11 cellular contexts compared by ENCODE assay signal in the genomic region with DNA sequence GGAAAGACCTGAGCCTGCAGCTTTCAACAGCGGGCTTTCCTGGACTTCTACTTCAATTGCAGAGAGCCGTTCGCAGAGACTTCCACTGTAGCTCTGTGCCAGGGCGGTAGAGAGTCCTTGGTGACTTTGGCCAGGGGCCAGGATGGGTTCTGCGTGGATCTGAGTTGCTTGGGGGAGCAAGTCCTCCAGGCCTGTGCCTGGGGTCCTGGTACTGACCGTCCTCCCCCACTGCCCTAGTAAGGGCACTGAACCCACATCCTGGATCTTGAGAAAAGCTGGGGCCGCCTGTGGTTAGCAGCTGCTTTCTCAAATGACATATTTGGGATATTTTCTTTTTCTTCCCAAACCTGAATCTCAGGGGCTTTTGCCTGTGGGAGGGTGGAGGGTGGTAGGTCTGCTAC. TPM values are rescaled to one million over a fixed set of nuclear protein-coding genes. Genes with fewer than 3 reads are reported as not detected.
DNase-seq lines count a peak whose midpoint lies in the region; ATAC-seq and TF ChIP-seq lines count a peak whose summit lies in the region.
"Had no signal": no experiment of that assay in that cellular context is flagged by ENCODE, and none has a peak within 500 bp of the region (broad histone marks: within the 10 kb centered on the region; RNA-seq: fewer than 3 reads in every experiment).

No MANE protein-coding gene starts in this region.

- no peak for TF ChIP-seq CTCF in lung (IDR thresholded peaks at IDR 0.05; ENCODE audit: control extremely low read depth, extremely low read depth)

- H3K27ac Mint-ChIP-seq in activated CD8-positive, alpha-beta memory T cell treated with anti-CD3 and anti-CD28 coated beads, Interleukin-2, amount 10 ng/mL, durations not matched to agents 7 days and 5 days: peak overlapping the region; percentile 91
- H3K27ac Mint-ChIP-seq: B cell had no signal

- CTCF ChIA-PET in activated CD8-positive, alpha-beta memory T cell treated with anti-CD3 and anti-CD28 coated beads, Interleukin-2, amount 10 ng/mL, durations not matched to agents 7 days and 5 days (lab: Charles Lee): interaction anchor here (1.0 to 12.3 kb wide), 6 partner anchors 10 to 166 kb away, joined by 3 to 191 read pairs (median 4); partner anchors contain the start of gene SOCS3

- WGBS in lung, 2 donors: 20 to 23% methylated on average over 7 of the region's 7 CpGs

- ATAC-seq in activated CD8-positive, alpha-beta memory T cell treated with anti-CD3 and anti-CD28 coated beads, Interleukin-2, amount 10 ng/mL, durations not matched to agents 7 days and 5 days: no peak
- ATAC-seq in lung (ENCODE audit: insufficient read depth, low FRiP score): no peak

- H3K36me3 ChIP-seq in lung (ENCODE audit: control insufficient read depth in 2 of 2, insufficient read depth in 2 of 2, low read length in 2 of 2): peaks cover 0 to 23% of the 10 kb centered on the region in 2 donors

- no peak overlapping the region for H3K4me3 ChIP-seq in lung

- peak overlapping the region; percentile 75 to 97 for H3K27ac ChIP-seq in lung (ENCODE audit: low read depth in 1 of 2, low read length in 1 of 2)
- H3K27ac ChIP-seq in temporal lobe (ENCODE audit: low read depth, low read length): peak overlapping the region; percentile 58
- H3K27ac ChIP-seq: KMS-11 had no signal

- no peak for DNase-seq in activated CD8-positive, alpha-beta memory T cell treated with anti-CD3 and anti-CD28 coated beads, Interleukin-2, amount 10 ng/mL, durations not matched to agents 7 days and 5 days
- no peak for DNase-seq in activated CD8-positive, alpha-beta memory T cell treated with anti-CD3 and anti-CD28 coated beads, Interleukin-2, amount 50 U/mL, for 4 hours
- peak; percentile 79 for DNase-seq in astrocyte of the hippocampus (ENCODE audit: low read depth, low spot score)
- no peak for DNase-seq in lung (ENCODE audit: low spot score)
- DNase-seq in HuH-7 (ENCODE audit: low spot score): no peak
- no peak for DNase-seq in NCI-H1694 treated with DMSO at 0.1 percent for 48 hours (lab: John Stamatoyannopoulos, UW)
- DNase-seq in SKM-1 (lab: John Stamatoyannopoulos, UW; ENCODE audit: unreplicated experiment): no peak
- DNase-seq: OCI-M1 had no signal

- H3K4me1 ChIP-seq in lung (ENCODE audit: control insufficient read depth in 2 of 2, insufficient read depth in 2 of 2, low read length in 2 of 2): peaks cover 16 to 54% of the 10 kb centered on the region in 2 donors

- peaks cover 23% of the 10 kb centered on the region for H3K36me3 Mint-ChIP-seq in activated CD8-positive, alpha-beta memory T cell treated with anti-CD3 and anti-CD28 coated beads, Interleukin-2, amount 10 ng/mL, durations not matched to agents 7 days and 5 days

- no peaks in the 10 kb centered on the region for H3K9me3 Mint-ChIP-seq in activated CD8-positive, alpha-beta memory T cell treated with anti-CD3 and anti-CD28 coated beads, Interleukin-2, amount 10 ng/mL, durations not matched to agents 7 days and 5 days (ENCODE audit: low read depth)

- no peak overlapping the region for H3K4me3 Mint-ChIP-seq in activated CD8-positive, alpha-beta memory T cell treated with anti-CD3 and anti-CD28 coated beads, Interleukin-2, amount 10 ng/mL, durations not matched to agents 7 days and 5 days
- H3K4me3 Mint-ChIP-seq: B cell had no signal

- no peaks in the 10 kb centered on the region for H3K27me3 Mint-ChIP-seq in activated CD8-positive, alpha-beta memory T cell treated with anti-CD3 and anti-CD28 coated beads, Interleukin-2, amount 10 ng/mL, durations not matched to agents 7 days and 5 days
- H3K27me3 Mint-ChIP-seq: B cell had no signal

- H3K9me3 ChIP-seq in lung (ENCODE audit: control insufficient read depth in 2 of 2, insufficient read depth in 1 of 2, low read length in 1 of 2): no peaks in the 10 kb centered on the region

- H3K27me3 ChIP-seq in lung (ENCODE audit: control insufficient read depth, insufficient read depth): no peaks in the 10 kb centered on the region

- H3K4me1 Mint-ChIP-seq in activated CD8-positive, alpha-beta memory T cell treated with anti-CD3 and anti-CD28 coated beads, Interleukin-2, amount 10 ng/mL, durations not matched to agents 7 days and 5 days: peaks cover 67% of the 10 kb centered on the region

RNA-seq across cellular contexts. Expression of gene PGS1, which starts 37.9 kb away (rescaled TPM):
- 10 to 100 TPM; 52.2 to 70.2 TPM for total RNA-seq in activated CD8-positive, alpha-beta memory T cell treated with anti-CD3 and anti-CD28 coated beads, Interleukin-2, amount 10 ng/mL, durations not matched to agents 7 days and 5 days
- total RNA-seq in lung: 100 to 1,000 TPM in 1 of 2 donors, 10 to 100 TPM in 1; 90.6 to 104 TPM
- 10 to 100 TPM; 44.9 to 98.0 TPM for polyA plus RNA-seq in lung
- total RNA-seq in temporal lobe: 26.8 TPM

RNA-seq across cellular contexts. Expression of gene SOCS3, which starts 56.4 kb away (rescaled TPM):
- 10 to 100 TPM in 1 of 2 experiments, 1 to 10 TPM in 1; 9.9 to 21.3 TPM for total RNA-seq in activated CD8-positive, alpha-beta memory T cell treated with anti-CD3 and anti-CD28 coated beads, Interleukin-2, amount 10 ng/mL, durations not matched to agents 7 days and 5 days
- 10 to 100 TPM; 65.8 to 83.8 TPM for total RNA-seq in lung
- 100 to 1,000 TPM; 143 to 545 TPM for polyA plus RNA-seq in lung
- 3.2 TPM for total RNA-seq in temporal lobe
